In genomic region chr6:27892596-27893058, GRCh38 we compare ENCODE assay signal across 8 cellular contexts. TPM values are rescaled to one million over a fixed set of nuclear protein-coding genes. Genes with fewer than 3 reads are reported as not detected.
A peak's percentile ranks its signal among the peaks of the same experiment; 100 is the strongest.
DNase-seq lines count a peak whose midpoint lies in the region; ATAC-seq and TF ChIP-seq lines count a peak whose summit lies in the region.

No MANE protein-coding gene starts in this region.

- peak overlapping the region; percentile 85 for H3K9ac ChIP-seq in PC-3 (ENCODE audit: low read length)

- CTCF ChIA-PET in PC-3 (lab: Charles Lee): interaction anchor here (1.0 kb wide), 2 partner anchors 54 to 56 kb away, joined by 3 to 5 read pairs; a partner anchor contains a TSS

- DNase-seq in GM12865 (ENCODE audit: low read depth) (no peak), PC-3 (peak; percentile 26), esophagus muscularis mucosa (ENCODE audit: extremely low spot score) (no peak), retinal pigment epithelial cell (ENCODE audit: low read depth) (no peak), foreskin melanocyte (no peak), NCI-H82 treated with DMSO at 0.1 percent for 48 hours (lab: John Stamatoyannopoulos, UW; ENCODE audit: unreplicated experiment) (no peak), NCI-H1092 treated with DMSO at 0.1 percent for 48 hours (lab: John Stamatoyannopoulos, UW) (no peak), dedifferentiated amniotic fluid mesenchymal stem cell (ENCODE audit: extremely low spot score) (no peak)

- no peak overlapping the region for H2AFZ ChIP-seq in PC-3 (ENCODE audit: low read length)

- H3F3A ChIP-seq in PC-3 (ENCODE audit: low read length, unreplicated experiment): peaks cover 4% of the 10 kb centered on the region

- H3K27ac ChIP-seq in PC-3 (ENCODE audit: low read length) (peak overlapping the region; percentile 44), esophagus muscularis mucosa (replicated peaks in 1 of 4) (peak overlapping the region in 3 of 4 donors; percentile 36 to 47 (median 40))

- ATAC-seq in PC-3: peak; percentile 1

- POLR2A ChIA-PET in PC-3 (lab: Charles Lee; ENCODE audit: unreplicated experiment): interaction anchor here (0.5 to 4.2 kb wide), 17 partner anchors 27 to 1837 kb away, joined by 3 to 101 read pairs (median 8); a partner anchor contains a TSS

- H4K20me1 ChIP-seq in PC-3 (ENCODE audit: low read length): no peaks in the 10 kb centered on the region

- TF ChIP-seq CTCF in GM12865 (IDR thresholded peaks at IDR 0.05; ENCODE audit: insufficient read depth, low read depth, low read length, missing control alignments) (no peak), PC-3 (conservative IDR thresholded peaks at IDR 0.05; ENCODE audit: low read depth, low read length) (no peak), esophagus muscularis mucosa (IDR thresholded peaks at IDR 0.05) (no peak), retinal pigment epithelial cell (conservative IDR thresholded peaks at IDR 0.05; ENCODE audit: low read depth, low read length) (no peak)

- TSS peak; percentile 89 for BruUV-seq in PC-3 (replicated peaks; lab: Mats Ljungman, UMichigan)

- WGBS in esophagus muscularis mucosa: 10% methylated on average over 10 of the region's 27 CpGs

- no peaks in the 10 kb centered on the region for H3K9me2 ChIP-seq in PC-3 (replicated peaks; ENCODE audit: low read length)

- peaks cover 10% of the 10 kb centered on the region; the same call in 1 of the 2 replicates for H3K4me1 ChIP-seq in PC-3 (ENCODE audit: insufficient read depth, low read length)
- H3K4me1 ChIP-seq in esophagus muscularis mucosa: peaks cover 25 to 34% (median 30%) of the 10 kb centered on the region in 4 donors

- H3K9me3 ChIP-seq in PC-3 (ENCODE audit: low read length): no peaks in the 10 kb centered on the region
- no peaks in the 10 kb centered on the region for H3K9me3 ChIP-seq in esophagus muscularis mucosa

- intact Hi-C loops in PC-3 (cut with micrococcal nuclease) (loop anchor here (1.0 to 5.0 kb wide), 6 partner anchors 27 to 1845 kb away; a partner anchor contains a TSS), esophagus muscularis mucosa (cut with DNase I) (loop anchor here (5.0 to 10.0 kb wide), 2 partner anchors 55 to 388 kb away; a partner anchor contains a TSS)

- H3K27me3 ChIP-seq in PC-3 (ENCODE audit: low read length): no peaks in the 10 kb centered on the region
- H3K27me3 ChIP-seq in esophagus muscularis mucosa: peaks cover 0 to 62% (median 39%) of the 10 kb centered on the region in 4 donors

- peak overlapping the region; percentile 71 for H3K4me3 ChIP-seq in GM12865 (ENCODE audit: low read depth, low read length)
- H3K4me3 ChIP-seq in PC-3 (ENCODE audit: low read length): peak overlapping the region; percentile 83
- H3K4me3 ChIP-seq in esophagus muscularis mucosa: peak overlapping the region; percentile 59 to 78 (median 67)
- H3K4me3 ChIP-seq in retinal pigment epithelial cell (ENCODE audit: low read length): peak overlapping the region; percentile 85

- peak overlapping the region; percentile 86 for H3K4me2 ChIP-seq in PC-3 (ENCODE audit: low read length)

- no peak for TF ChIP-seq EP300 in esophagus muscularis mucosa (IDR thresholded peaks at IDR 0.05)

- no peak for TF ChIP-seq POLR2A in esophagus muscularis mucosa (IDR thresholded peaks at IDR 0.05; ENCODE audit: low read depth)

- peaks cover 41% of the 10 kb centered on the region for H3K79me2 ChIP-seq in PC-3 (ENCODE audit: low read length)

- H3K36me3 ChIP-seq in PC-3 (ENCODE audit: low read depth, low read length): no peaks in the 10 kb centered on the region
- no peaks in the 10 kb centered on the region for H3K36me3 ChIP-seq in esophagus muscularis mucosa

RNA-seq across cellular contexts. Expression of gene OR2B2, which starts 19.6 kb away (rescaled TPM):
- not detected in 2 replicates for total RNA-seq in PC-3 (2014; rRNA removed)
- not detected for total RNA-seq in esophagus muscularis mucosa
